In genomic region chr5:133365326-133365725, GRCh38 we compare ENCODE assay signal across 8 cellular contexts.
DNase-seq lines count a peak whose midpoint lies in the region; TF ChIP-seq lines count a peak whose summit lies in the region.
"Had no signal": no experiment of that assay in that cellular context is flagged by ENCODE, and none has a peak within 500 bp of the region (broad histone marks: within the 10 kb centered on the region; RNA-seq: fewer than 3 reads in every experiment).

No MANE protein-coding gene starts in this region.

- no peaks in the 10 kb centered on the region for H4K20me1 ChIP-seq in neural progenitor cell (ENCODE audit: low read depth)

- no peaks in the 10 kb centered on the region for H3K9me3 ChIP-seq in neural progenitor cell (ENCODE audit: low read depth)

- no peak overlapping the region for H2AFZ ChIP-seq in neural progenitor cell (replicated peaks)

- no peak overlapping the region for H3K4me3 Mint-ChIP-seq in neural progenitor cell

- H3K9me3 Mint-ChIP-seq in neural progenitor cell: no peaks in the 10 kb centered on the region

- H3K4me3 ChIP-seq in cardiac fibroblast (replicated peaks in 1 of 2; ENCODE audit: low read depth in 2 of 2, low read length in 2 of 2) (no peak overlapping the region), neural progenitor cell (no peak overlapping the region)

- no peak overlapping the region for H3K27ac ChIP-seq in neural progenitor cell

- H3K27ac Mint-ChIP-seq in neural progenitor cell: no peak overlapping the region

- H3K9ac ChIP-seq in neural progenitor cell: no peak overlapping the region

- H3K4me1 Mint-ChIP-seq in neural progenitor cell: peaks cover 72% of the 10 kb centered on the region

- H3K36me3 ChIP-seq in neural progenitor cell: no peaks in the 10 kb centered on the region

- H3K79me2 ChIP-seq in neural progenitor cell (ENCODE audit: low read depth): no peaks in the 10 kb centered on the region

- peak overlapping the region; percentile 31 for H3K4me2 ChIP-seq in neural progenitor cell

- TF ChIP-seq CTCF in GM10266 (IDR thresholded peaks at IDR 0.05; ENCODE audit: control insufficient read depth, insufficient read depth, low read depth, missing control alignments) (peak; percentile 21), LNCAP (IDR thresholded peaks at IDR 0.05) (peak; percentile 37; the same call in 1 of the 2 replicates), cardiac fibroblast (IDR thresholded peaks at IDR 0.05; ENCODE audit: low read depth, low read length) (peak; percentile 9), neural progenitor cell (IDR thresholded peaks at IDR 0.05) (peak; percentile 69), GM20000 (IDR thresholded peaks at IDR 0.05; ENCODE audit: extremely low read depth, missing control alignments) (no peak)

- no peaks in the 10 kb centered on the region for H3K36me3 Mint-ChIP-seq in neural progenitor cell

- DNase-seq in GM10266 (ENCODE audit: extremely low spot score): no peak
- no peak for DNase-seq in cardiac fibroblast (ENCODE audit: low read depth in 2 of 2)
- peak; percentile 81 for DNase-seq in neural progenitor cell (ENCODE audit: low spot score)
- no peak for DNase-seq in stimulated activated CD4-positive, alpha-beta T cell treated with anti-CD3 and anti-CD28 coated beads, Interleukin-2, amount 100 ng/mL, for 48 hours
- no peak for DNase-seq in stimulated activated CD4-positive, alpha-beta T cell treated with anti-CD3 and anti-CD28 coated beads, Interleukin-1b, Interleukin-23, amount 100 ng/mL, for 48 hours
- no peak for DNase-seq in GM20000 (ENCODE audit: low spot score)
- DNase-seq: activated naive CD4-positive, alpha-beta T cell treated with anti-CD3 and anti-CD28 coated beads, Interleukin-2, amount 50 U/mL, for 16 hours had no signal

- H3K4me1 ChIP-seq in neural progenitor cell: peaks cover 65% of the 10 kb centered on the region

- peaks cover 36% of the 10 kb centered on the region for H3F3A ChIP-seq in neural progenitor cell (ENCODE audit: low read depth)

- H3K27me3 ChIP-seq in neural progenitor cell: no peaks in the 10 kb centered on the region

- H3K27me3 Mint-ChIP-seq in neural progenitor cell (ENCODE audit: insufficient read depth, low read depth): peaks cover 9% of the 10 kb centered on the region
